10 cellular contexts compared by ENCODE assay signal in genomic region chr11:134098566-134099184, GRCh38. TPM values are rescaled to one million over a fixed set of nuclear protein-coding genes. Genes with fewer than 3 reads are reported as not detected.
DNase-seq lines count a peak whose midpoint lies in the region; ATAC-seq, FAIRE-seq and TF ChIP-seq lines count a peak whose summit lies in the region.
"Had no signal": no experiment of that assay in that cellular context is flagged by ENCODE, and none has a peak within 500 bp of the region (broad histone marks: within the 10 kb centered on the region; RNA-seq: fewer than 3 reads in every experiment).

No MANE protein-coding gene starts in this region.

- no peaks in the 10 kb centered on the region for H3K23me2 ChIP-seq in H1 (ENCODE audit: low read depth, low read length)

- no peak overlapping the region for H2BK12ac ChIP-seq in H1 (ENCODE audit: low read depth, low read length)

- CTCF ChIA-PET in H1 (lab: Charles Lee; ENCODE audit: partially characterized antibody): interaction anchor here (0.6 to 7.2 kb wide), 25 partner anchors 10 to 567 kb away, joined by 3 to 86 read pairs (median 4); partner anchors contain the start of gene JAM3

- H3K4me1 ChIP-seq in H1 (replicated peaks in 1 of 4; ENCODE audit: control insufficient read depth in 3 of 4, insufficient read depth in 4 of 4, low read length in 3 of 4): peaks cover 0 to 4% (median 2%) of the 10 kb centered on the region in 4 experiments; a peak in 3 of 7 replicates
- H3K4me1 ChIP-seq in psoas muscle: no peaks in the 10 kb centered on the region

- H3K79me2 ChIP-seq in H1 (ENCODE audit: control insufficient read depth in 1 of 2, insufficient read depth in 2 of 2, low read length in 2 of 2): peaks cover 0 to 7% of the 10 kb centered on the region in 2 experiments; a peak in 2 of 4 replicates

- POLR2A ChIA-PET in H1 (lab: Charles Lee; ENCODE audit: partially characterized antibody): no interaction called here

- no peak overlapping the region for H4K5ac ChIP-seq in H1 (ENCODE audit: insufficient read length, low read depth, low read length)

- no peak overlapping the region for H3K4me3 ChIP-seq in GM06990 (replicated peaks; ENCODE audit: low read depth, low read length)
- H3K4me3 ChIP-seq in H1 (ENCODE audit: extremely low read depth in 1 of 4, insufficient read depth in 2 of 4, low read depth in 3 of 4, low read length in 4 of 4): no peak overlapping the region
- H3K4me3 ChIP-seq in psoas muscle: no peak overlapping the region

- H3K9me3 ChIP-seq in H1 (ENCODE audit: insufficient read depth in 2 of 2, low read depth in 1 of 2, low read length in 1 of 2) (no peaks in the 10 kb centered on the region), psoas muscle (no peaks in the 10 kb centered on the region)

- peak; percentile 62 to 74 for TF ChIP-seq RAD21 in H1 (IDR thresholded peaks at IDR 0.05 in 1 of 2, conservative IDR thresholded peaks at IDR 0.05 in 1 of 2; ENCODE audit: low read depth in 2 of 2, low read length in 2 of 2)

- H2BK120ac ChIP-seq in H1 (replicated peaks; ENCODE audit: low read depth, low read length): no peak overlapping the region

- H3K27me3 ChIP-seq in GM06990 (replicated peaks; ENCODE audit: control insufficient read depth, insufficient read depth, low read length) (no peaks in the 10 kb centered on the region), H1 (replicated peaks in 1 of 4; ENCODE audit: control insufficient read depth in 3 of 4, extremely low read depth in 1 of 4, insufficient read depth in 3 of 4, low read length in 3 of 4) (no peaks in the 10 kb centered on the region), psoas muscle (ENCODE audit: insufficient read depth in 3 of 3, low read length in 2 of 3) (no peaks in the 10 kb centered on the region)

- no peak for DNase-seq in GM06990 (ENCODE audit: extremely low read depth, insufficient read length)
- peak; percentile 79 for DNase-seq in NCI-H526 treated with DMSO at 0.1 percent for 48 hours (lab: John Stamatoyannopoulos, UW)
- DNase-seq in H1 (ENCODE audit: low read depth in 1 of 2, low spot score in 2 of 2): no peak
- no peak for DNase-seq in activated T-cell treated with anti-CD3 and anti-CD28 coated beads for 4 hours
- DNase-seq in DMS79 (lab: John Stamatoyannopoulos, UW): no peak
- no peak for DNase-seq in psoas muscle
- DNase-seq: natural killer cell had no signal

- H2AK5ac ChIP-seq in H1 (ENCODE audit: low read depth, low read length): no peak overlapping the region

- TF ChIP-seq CTCF in 22Rv1 (IDR thresholded peaks at IDR 0.05) (peak; percentile 32), GM06990 (IDR thresholded peaks at IDR 0.05; ENCODE audit: insufficient read depth, low read length, poor library complexity, severe bottlenecking) (peak; percentile 59), H1 (IDR thresholded peaks at IDR 0.05; ENCODE audit: control extremely low read depth in 1 of 3, insufficient read depth in 1 of 3, low read depth in 1 of 3, low read length in 3 of 3) (peak in 2 of 3 experiments; percentile 68 to 75; a peak in 3 of 4 replicates), psoas muscle (IDR thresholded peaks at IDR 0.05) (no peak)

- no peak for TF ChIP-seq EP300 in H1 (IDR thresholded peaks at IDR 0.05; ENCODE audit: borderline replicate concordance in 1 of 2, low read depth in 2 of 2, low read length in 2 of 2)

- intact Hi-C loops in psoas muscle (cut with DNase I): no loop called here

- 0 out of 2 replicates have a peak, but pooled peaks cover 2% of the 10 kb centered on the region for H3K79me1 ChIP-seq in H1 (ENCODE audit: low read depth, low read length)

- no peak overlapping the region for H3K18ac ChIP-seq in H1 (ENCODE audit: extremely low read depth, low read length)

- no peak overlapping the region for H4K8ac ChIP-seq in H1 (ENCODE audit: extremely low read depth, insufficient read depth, low read length)

- FAIRE-seq in H1 (lab: Jason Lieb, UNC): peak; percentile 94
- FAIRE-seq: endothelial cell of umbilical vein had no signal

- H2BK15ac ChIP-seq in H1 (ENCODE audit: low read length): no peak overlapping the region

- H3K56ac ChIP-seq in H1 (replicated peaks; ENCODE audit: insufficient read length, low read depth, low read length): no peak overlapping the region

- no peaks in the 10 kb centered on the region for H4K20me1 ChIP-seq in H1 (replicated peaks in 1 of 2; ENCODE audit: control insufficient read depth in 1 of 2, insufficient read depth in 2 of 2, low read length in 2 of 2)

- H3K27ac ChIP-seq in 22Rv1 (no peak overlapping the region), H1 (ENCODE audit: low read depth, low read length) (no peak overlapping the region), psoas muscle (no peak overlapping the region)

- H3K36me3 ChIP-seq in GM06990 (ENCODE audit: control insufficient read depth, insufficient read depth, low read length) (no peaks in the 10 kb centered on the region), H1 (ENCODE audit: control insufficient read depth in 2 of 4, insufficient read depth in 4 of 4, low read length in 3 of 4) (no peaks in the 10 kb centered on the region; a peak in 1 of 8 replicates), psoas muscle (ENCODE audit: insufficient read depth in 1 of 2, low read depth in 1 of 2) (no peaks in the 10 kb centered on the region)

- no peak overlapping the region for H2AFZ ChIP-seq in H1 (ENCODE audit: low read length)

- H2BK20ac ChIP-seq in H1 (ENCODE audit: low read length): no peak overlapping the region

- WGBS in H1 (ENCODE audit: extremely low coverage in 1 of 2, insufficient coverage in 1 of 2, insufficient read length in 1 of 2, insufficient replicate concordance in 2 of 2, low coverage in 1 of 2, low lambda C conversion rate in 2 of 2, missing lambda C conversion rate in 1 of 2), 2 experiments: 63% methylated on average over 3 of the region's 3 CpGs; no CpG with 5 or more reads in 1 of the 2 experiments
- 96 to 100% (median 97%) methylated on average over 3 of the region's 3 CpGs for WGBS in psoas muscle, 3 donors

- H2BK5ac ChIP-seq in H1 (ENCODE audit: low read depth, low read length): no peak overlapping the region

- H3K23ac ChIP-seq in H1 (ENCODE audit: insufficient read length): no peak overlapping the region

- no peak for ATAC-seq in GM21447 (IDR thresholded peaks at IDR 0.05; ENCODE audit: unreplicated experiment)
- no peak for ATAC-seq in psoas muscle
- ATAC-seq: natural killer cell had no signal

- H3K9ac ChIP-seq in H1 (replicated peaks in 1 of 4; ENCODE audit: extremely low read depth in 1 of 4, low read depth in 3 of 4, low read length in 3 of 4): no peak overlapping the region

- TF ChIP-seq POLR2A in H1 (IDR thresholded peaks at IDR 0.05; ENCODE audit: control extremely low read depth in 1 of 2, low read depth in 2 of 2, low read length in 2 of 2): no peak

- H3K4ac ChIP-seq in H1 (replicated peaks; ENCODE audit: insufficient read length, low read depth, low read length): no peak overlapping the region

- H4K91ac ChIP-seq in H1 (replicated peaks; ENCODE audit: insufficient read length, low read length): no peak overlapping the region

- H3K4me2 ChIP-seq in H1 (ENCODE audit: insufficient read depth in 1 of 2, low read depth in 2 of 2, low read length in 2 of 2): no peak overlapping the region

- H3K14ac ChIP-seq in H1 (ENCODE audit: insufficient read length): no peak overlapping the region

TF ChIP-seq in H1, 55 proteins besides CTCF, POLR2A, EP300 and RAD21:
- TF ChIP-seq RXRA (IDR thresholded peaks at IDR 0.05; ENCODE audit: insufficient read depth, low read depth, low read length) (no peak), HDAC2 (IDR thresholded peaks at IDR 0.05; ENCODE audit: borderline replicate concordance in 1 of 2, low read depth in 2 of 2, low read length in 2 of 2) (no peak), JUND (IDR thresholded peaks at IDR 0.05; ENCODE audit: low read length) (no peak), SIRT6 (IDR thresholded peaks at IDR 0.05; ENCODE audit: low read length) (no peak)

RNA-seq across cellular contexts. Expression of gene JAM3, which starts 29.8 kb away (rescaled TPM):
- total RNA-seq in H1 (2021; fragmentation: NEBNext Ultra II Directional; extraction: Animal tissue kit (Norgen Biotek cat#: 25700)): 40.3 and 42.8 TPM in 2 replicates
- polyA plus RNA-seq in H1 (2011; rRNA removed): 17.8 and 19.6 TPM in 2 replicates
- 16.4 TPM for polyA plus RNA-seq in H1 (2011; cell fraction: cytosol; rRNA removed)
- 23.3 TPM for polyA plus RNA-seq in H1 (2011; cell fraction: nucleus; rRNA removed)
- polyA plus RNA-seq in H1 (2012, experiment 1 of 2): 24.7 to 30.3 TPM (median 27.0 TPM) in 4 replicates
- 5.8 TPM for polyA plus RNA-seq in H1 (2012, experiment 2 of 2)
- 30.3 TPM for polyA plus RNA-seq in H1 (2013, experiment 1 of 2)
- 37.2 TPM for polyA plus RNA-seq in H1 (2013, experiment 2 of 2)
- polyA minus RNA-seq in H1 (2011; rRNA and poly(A)+ RNA removed): 19.3 and 23.9 TPM in 2 replicates
- polyA minus RNA-seq in H1 (2011; cell fraction: cytosol; rRNA and poly(A)+ RNA removed): 16.4 TPM
- 15.7 TPM for polyA minus RNA-seq in H1 (2011; cell fraction: nucleus; rRNA and poly(A)+ RNA removed)
- total RNA-seq in psoas muscle: 10 to 100 TPM in 1 of 4 donors, 1 to 10 TPM in 3; 2.4 to 12.7 (median 7.7) TPM
- polyA plus RNA-seq in psoas muscle: 1 to 10 TPM; 3.0 to 5.8 (median 3.9) TPM
